Comparison of ENCODE assay signal across 1 cellular context in the genomic region with DNA sequence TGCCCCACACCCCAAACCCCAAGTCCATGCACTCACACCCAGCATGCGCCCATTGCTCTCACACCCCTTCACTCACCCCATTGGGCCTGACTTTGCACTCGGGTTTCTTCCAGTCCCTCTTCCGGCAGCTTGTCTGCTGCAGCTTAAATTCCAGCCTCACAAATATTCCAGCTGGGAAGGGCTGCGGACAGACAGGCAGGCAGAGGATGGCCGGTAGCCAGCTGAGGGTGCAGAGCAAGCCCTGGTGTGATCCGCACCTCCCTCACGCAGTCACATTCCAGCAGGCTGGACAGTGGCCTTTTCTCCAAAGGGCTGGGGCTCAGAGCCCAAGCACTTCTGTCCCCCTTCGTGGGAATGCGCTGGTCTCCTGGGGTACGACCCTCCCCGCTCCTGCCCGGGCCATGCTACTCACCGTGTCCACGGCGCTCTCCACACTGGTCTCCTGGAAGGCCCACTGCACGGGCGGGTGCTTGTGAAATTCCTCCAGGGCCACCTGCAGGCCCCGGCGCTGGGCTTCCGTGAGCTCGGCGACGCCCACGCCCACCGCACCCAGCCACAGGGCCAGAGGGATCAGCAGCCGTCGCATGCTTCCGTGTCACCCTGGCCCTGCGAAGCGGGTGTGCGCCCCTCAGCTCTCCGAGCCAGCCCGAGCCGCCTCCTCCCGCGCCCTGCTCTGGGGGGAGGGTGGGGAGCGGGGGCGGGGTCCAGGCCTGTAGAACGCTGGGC.
TF ChIP-seq lines count a peak whose summit lies in the region.

No MANE protein-coding gene starts in this region.

TF ChIP-seq in IMR-90, 13 proteins besides CTCF, POLR2A, EP300 and RAD21:
- no peak for TF ChIP-seq NFE2L2 (IDR thresholded peaks at IDR 0.05; ENCODE audit: low read depth, low read length)
- TF ChIP-seq, protein P1, sequence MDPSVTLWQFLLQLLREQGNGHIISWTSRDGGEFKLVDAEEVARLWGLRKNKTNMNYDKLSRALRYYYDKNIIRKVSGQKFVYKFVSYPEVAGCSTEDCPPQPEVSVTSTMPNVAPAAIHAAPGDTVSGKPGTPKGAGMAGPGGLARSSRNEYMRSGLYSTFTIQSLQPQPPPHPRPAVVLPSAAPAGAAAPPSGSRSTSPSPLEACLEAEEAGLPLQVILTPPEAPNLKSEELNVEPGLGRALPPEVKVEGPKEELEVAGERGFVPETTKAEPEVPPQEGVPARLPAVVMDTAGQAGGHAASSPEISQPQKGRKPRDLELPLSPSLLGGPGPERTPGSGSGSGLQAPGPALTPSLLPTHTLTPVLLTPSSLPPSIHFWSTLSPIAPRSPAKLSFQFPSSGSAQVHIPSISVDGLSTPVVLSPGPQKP (IDR thresholded peaks at IDR 0.05; ENCODE audit: borderline replicate concordance, low read depth, low read length), result no peak
- TF ChIP-seq, protein P2, sequence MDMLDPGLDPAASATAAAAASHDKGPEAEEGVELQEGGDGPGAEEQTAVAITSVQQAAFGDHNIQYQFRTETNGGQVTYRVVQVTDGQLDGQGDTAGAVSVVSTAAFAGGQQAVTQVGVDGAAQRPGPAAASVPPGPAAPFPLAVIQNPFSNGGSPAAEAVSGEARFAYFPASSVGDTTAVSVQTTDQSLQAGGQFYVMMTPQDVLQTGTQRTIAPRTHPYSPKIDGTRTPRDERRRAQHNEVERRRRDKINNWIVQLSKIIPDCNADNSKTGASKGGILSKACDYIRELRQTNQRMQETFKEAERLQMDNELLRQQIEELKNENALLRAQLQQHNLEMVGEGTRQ (IDR thresholded peaks at IDR 0.05; ENCODE audit: low read depth, low read length), result no peak
